ENCODE assay signal across 10 cellular contexts in the genomic region with DNA sequence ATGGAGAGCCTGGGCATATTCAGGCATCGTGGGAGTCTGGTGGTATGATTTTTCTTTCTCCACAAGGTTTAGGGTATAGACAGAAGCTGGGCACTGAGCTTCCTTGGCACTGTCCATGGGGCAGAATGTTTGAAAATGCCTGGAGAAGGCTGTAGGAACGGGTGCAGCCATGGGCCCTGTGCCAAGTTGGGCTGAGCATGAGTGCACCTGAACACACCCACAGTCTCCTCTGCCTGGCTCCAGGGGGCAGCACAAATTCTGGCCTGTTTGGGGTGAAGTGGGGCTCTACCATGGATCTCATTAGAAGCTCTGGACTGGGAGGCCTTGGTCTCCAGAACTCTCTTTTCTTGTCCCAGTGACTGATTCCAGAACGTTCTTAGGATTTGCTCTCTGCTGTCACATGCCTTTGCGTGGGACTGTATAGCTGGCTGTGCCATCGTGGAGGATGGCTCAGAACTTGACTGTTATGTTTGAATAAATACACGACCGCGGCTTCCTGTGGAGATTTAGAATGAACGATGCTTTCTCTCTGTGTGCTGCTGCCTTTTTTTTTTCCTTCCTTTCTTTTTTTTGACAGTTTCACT.
DNase-seq lines count a peak whose midpoint lies in the region; FAIRE-seq and TF ChIP-seq lines count a peak whose summit lies in the region.
"Had no signal": no experiment of that assay in that cellular context is flagged by ENCODE, and none has a peak within 500 bp of the region (broad histone marks: within the 10 kb centered on the region; RNA-seq: fewer than 3 reads in every experiment).

No MANE protein-coding gene starts in this region.

- H3K9me3 ChIP-seq in sigmoid colon, result no peaks in the 10 kb centered on the region

- FAIRE-seq in frontal cortex (lab: Jason Lieb, UNC) (no peak), GM12892 (lab: Jason Lieb, UNC) (no peak)

- H3K4me3 Mint-ChIP-seq in immature natural killer cell, result no peak overlapping the region
- H3K4me3 Mint-ChIP-seq: activated B cell treated with CpG ODN at 0.5 μM for 24 hours, IgD-negative memory B cell had no signal

- H3K4me3 ChIP-seq in NB4 (ENCODE audit: low read depth, low read length) (no peak overlapping the region), dorsolateral prefrontal cortex (no peak overlapping the region), sigmoid colon (no peak overlapping the region)

- peaks cover 0 to 5% (median 0%) of the 10 kb centered on the region in 3 donors for H3K27me3 Mint-ChIP-seq in immature natural killer cell (ENCODE audit: low read depth in 3 of 3)
- H3K27me3 Mint-ChIP-seq: activated B cell treated with CpG ODN at 0.5 μM for 24 hours, IgD-negative memory B cell had no signal

- H3K9me3 Mint-ChIP-seq in immature natural killer cell, result no peaks in the 10 kb centered on the region
- H3K9me3 Mint-ChIP-seq: activated B cell treated with CpG ODN at 0.5 μM for 24 hours, IgD-negative memory B cell had no signal

- H3K4me1 Mint-ChIP-seq in immature natural killer cell, result peaks cover 16% of the 10 kb centered on the region in 2 donors
- H3K4me1 Mint-ChIP-seq: IgD-negative memory B cell had no signal

- no peak overlapping the region for H3K27ac Mint-ChIP-seq in immature natural killer cell
- H3K27ac Mint-ChIP-seq: activated B cell treated with CpG ODN at 0.5 μM for 24 hours, IgD-negative memory B cell had no signal

- no peaks in the 10 kb centered on the region for H3K27me3 ChIP-seq in dorsolateral prefrontal cortex
- no peaks in the 10 kb centered on the region for H3K27me3 ChIP-seq in sigmoid colon

- TF ChIP-seq EP300 in sigmoid colon (IDR thresholded peaks at IDR 0.05), result no peak

- intact Hi-C loops in dorsolateral prefrontal cortex (cut with DNase I) (loop anchor here (2.0 to 10.0 kb wide), 3 partner anchors 39 to 83 kb away; no protein-coding TSS in a partner anchor), sigmoid colon (cut with DNase I) (no loop called here)

- peaks cover 0 to 100% (median 90%) of the 10 kb centered on the region in 4 donors for H3K4me1 ChIP-seq in sigmoid colon

- TF ChIP-seq CTCF in GM12872 (IDR thresholded peaks at IDR 0.05; ENCODE audit: insufficient read depth, low read depth, low read length) (peak; percentile 38; the same call in 2 of the 3 replicates), NB4 (IDR thresholded peaks at IDR 0.05; ENCODE audit: low read depth, low read length) (peak; percentile 24), dorsolateral prefrontal cortex (IDR thresholded peaks at IDR 0.05 in 54 of 56, conservative IDR thresholded peaks at IDR 0.05 in 2 of 56; ENCODE audit: low read depth in 1 of 56, partially characterized antibody in 56 of 56) (peak in 2 of 56 donors; percentile 5 to 16), sigmoid colon (IDR thresholded peaks at IDR 0.05) (no peak)

- 66 to 75% methylated on average over 9 of the region's 9 CpGs for WGBS in sigmoid colon, 2 donors

- peaks cover 5 to 15% (median 8%) of the 10 kb centered on the region in 3 donors for H3K36me3 Mint-ChIP-seq in immature natural killer cell

- H3K36me3 ChIP-seq in sigmoid colon, result peaks cover 7 to 52% (median 27%) of the 10 kb centered on the region in 4 donors

- no peak for TF ChIP-seq POLR2A in NB4 (IDR thresholded peaks at IDR 0.05; ENCODE audit: extremely low read depth, insufficient read length)
- no peak for TF ChIP-seq POLR2A in sigmoid colon (IDR thresholded peaks at IDR 0.05)
- no peak for TF ChIP-seq POLR2A in GM12892 (IDR thresholded peaks at IDR 0.05; ENCODE audit: low read depth, low read length)

- H3K27ac ChIP-seq in dorsolateral prefrontal cortex (peak overlapping the region in 55 of 59 donors; percentile 6 to 100 (median 96)), sigmoid colon (peak overlapping the region; percentile 77 to 99 (median 86))

- DNase-seq in NB4 (ENCODE audit: low read depth) (peak; percentile 12), dorsolateral prefrontal cortex (peak in 4 of 10 donors; percentile 25 to 41 (median 34)), sigmoid colon (peak; percentile 72), frontal cortex (ENCODE audit: low spot score in 2 of 2) (no peak), immature natural killer cell (no peak), GM12892 (ENCODE audit: insufficient read length) (no peak)
- DNase-seq: activated B cell treated with CpG ODN at 0.5 μM for 24 hours, trophoblast cell had no signal

Comparison
In these comparisons a context has a peak if more than half of its experiments do, and no peak if none do; other contexts are left out.
1. CTCF ChIP-seq: peak in GM12872 (single experiment) and NB4 (single experiment); none in sigmoid colon (0 of 4).
2. DNase-seq: peak in NB4 (single experiment) and sigmoid colon (single experiment); none in frontal cortex (0 of 2), immature natural killer cell (0 of 3) and GM12892 (single experiment).